ENCODE assay signal across 10 cellular contexts in the genomic region with DNA sequence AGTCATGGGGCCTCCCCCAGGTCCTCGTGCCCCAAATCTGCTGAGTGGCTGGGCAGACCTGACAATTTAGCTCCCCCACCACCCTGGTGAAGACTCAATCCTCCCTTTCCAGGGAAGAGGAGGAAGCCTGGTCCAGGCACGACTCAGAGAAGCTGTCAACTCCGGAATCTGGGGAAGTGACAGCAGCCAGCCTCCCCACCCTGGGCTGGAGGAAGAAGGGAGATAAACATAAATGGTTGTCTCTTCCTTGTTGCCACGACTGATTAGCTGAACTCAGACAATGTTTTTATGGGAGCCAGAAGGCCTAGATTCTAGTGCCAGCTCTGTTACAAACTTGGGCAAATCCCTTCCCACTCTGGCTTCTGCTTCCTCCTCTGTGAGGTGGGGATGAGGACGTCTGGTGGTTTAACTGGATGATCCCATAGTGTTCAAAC. TPM values are rescaled to one million over a fixed set of nuclear protein-coding genes. Genes with fewer than 3 reads are reported as not detected.
DNase-seq lines count a peak whose midpoint lies in the region; ATAC-seq and TF ChIP-seq lines count a peak whose summit lies in the region.
"Had no signal": no experiment of that assay in that cellular context is flagged by ENCODE, and none has a peak within 500 bp of the region (broad histone marks: within the 10 kb centered on the region; RNA-seq: fewer than 3 reads in every experiment).

No MANE protein-coding gene starts in this region.

- H3K4me1 ChIP-seq in endodermal cell (ENCODE audit: control insufficient read depth, insufficient read depth, low read length) = no peaks in the 10 kb centered on the region
- H3K4me1 ChIP-seq: SJSA1 had no signal

- no peak overlapping the region for H3K27ac ChIP-seq in endodermal cell (ENCODE audit: low read depth, low read length)
- H3K27ac ChIP-seq: SJSA1 had no signal

- H3K36me3 Mint-ChIP-seq in activated naive CD4-positive, alpha-beta T cell treated with anti-CD3 and anti-CD28 coated beads, Interleukin-2, amount 50 U/mL, for 24 hours = peaks cover 2% of the 10 kb centered on the region
- no peaks in the 10 kb centered on the region for H3K36me3 Mint-ChIP-seq in endodermal cell (ENCODE audit: low read depth)
- peaks cover 4% of the 10 kb centered on the region for H3K36me3 Mint-ChIP-seq in natural killer cell treated with Interleukin-12 subunit alpha and Interleukin-12 subunit beta and Interleukin-15 and Interleukin-18, amount 100 ng/mL, for 72 hours

- H3K27ac Mint-ChIP-seq in activated naive CD4-positive, alpha-beta T cell treated with anti-CD3 and anti-CD28 coated beads, Interleukin-2, amount 50 U/mL, for 24 hours = peak overlapping the region; percentile 86
- no peak overlapping the region for H3K27ac Mint-ChIP-seq in endodermal cell
- peak overlapping the region; percentile 85 to 97 for H3K27ac Mint-ChIP-seq in natural killer cell treated with Interleukin-12 subunit alpha and Interleukin-12 subunit beta and Interleukin-15 and Interleukin-18, amount 100 ng/mL, for 72 hours

- H3K9me3 Mint-ChIP-seq in activated naive CD4-positive, alpha-beta T cell treated with anti-CD3 and anti-CD28 coated beads, Interleukin-2, amount 50 U/mL, for 24 hours = no peaks in the 10 kb centered on the region
- no peaks in the 10 kb centered on the region for H3K9me3 Mint-ChIP-seq in endodermal cell
- no peaks in the 10 kb centered on the region for H3K9me3 Mint-ChIP-seq in natural killer cell treated with Interleukin-12 subunit alpha and Interleukin-12 subunit beta and Interleukin-15 and Interleukin-18, amount 100 ng/mL, for 72 hours

- peaks cover 71% of the 10 kb centered on the region for H3K4me1 Mint-ChIP-seq in activated naive CD4-positive, alpha-beta T cell treated with anti-CD3 and anti-CD28 coated beads, Interleukin-2, amount 50 U/mL, for 24 hours
- no peaks in the 10 kb centered on the region for H3K4me1 Mint-ChIP-seq in endodermal cell
- H3K4me1 Mint-ChIP-seq in natural killer cell treated with Interleukin-12 subunit alpha and Interleukin-12 subunit beta and Interleukin-15 and Interleukin-18, amount 100 ng/mL, for 72 hours (ENCODE audit: low read depth in 2 of 2) = peaks cover 49 to 51% of the 10 kb centered on the region in 2 donors

- no peak overlapping the region for H3K4me3 ChIP-seq in endodermal cell (ENCODE audit: low read length)
- H3K4me3 ChIP-seq: SJSA1 had no signal

- no peak for TF ChIP-seq CTCF in endodermal cell (conservative IDR thresholded peaks at IDR 0.05)

- DNase-seq in activated naive CD4-positive, alpha-beta T cell (lab: John Stamatoyannopoulos, UW) = no peak
- DNase-seq in endodermal cell = peak; percentile 27
- no peak for DNase-seq in natural killer cell treated with Interleukin-12 subunit alpha and Interleukin-12 subunit beta and Interleukin-15 and Interleukin-18, amount 100 ng/mL, for 72 hours (ENCODE audit: low spot score)
- DNase-seq in ureter (ENCODE audit: low spot score) = peak; percentile 45
- DNase-seq in stimulated activated CD4-positive, alpha-beta T cell treated with anti-CD3 and anti-CD28 coated beads, Interleukin-4, amount 100 ng/mL, for 24 hours = no peak
- DNase-seq in GOT3 (lab: John Stamatoyannopoulos, UW) = no peak
- DNase-seq in DMS114 treated with DMSO at 0.1 percent for 48 hours (lab: John Stamatoyannopoulos, UW; ENCODE audit: unreplicated experiment) = no peak
- DNase-seq: NCI-H1694 had no signal

- H3K36me3 ChIP-seq in endodermal cell (ENCODE audit: control insufficient read depth, insufficient read depth, low read length) = no peaks in the 10 kb centered on the region
- H3K36me3 ChIP-seq: SJSA1 had no signal

- peak overlapping the region; percentile 13 for H3K4me3 Mint-ChIP-seq in activated naive CD4-positive, alpha-beta T cell treated with anti-CD3 and anti-CD28 coated beads, Interleukin-2, amount 50 U/mL, for 24 hours
- no peak overlapping the region for H3K4me3 Mint-ChIP-seq in endodermal cell
- peak overlapping the region; percentile 57 for H3K4me3 Mint-ChIP-seq in natural killer cell treated with Interleukin-12 subunit alpha and Interleukin-12 subunit beta and Interleukin-15 and Interleukin-18, amount 100 ng/mL, for 72 hours

- H3K27me3 Mint-ChIP-seq in activated naive CD4-positive, alpha-beta T cell treated with anti-CD3 and anti-CD28 coated beads, Interleukin-2, amount 50 U/mL, for 24 hours = no peaks in the 10 kb centered on the region
- peaks cover 20% of the 10 kb centered on the region for H3K27me3 Mint-ChIP-seq in endodermal cell (ENCODE audit: insufficient read depth)
- no peaks in the 10 kb centered on the region for H3K27me3 Mint-ChIP-seq in natural killer cell treated with Interleukin-12 subunit alpha and Interleukin-12 subunit beta and Interleukin-15 and Interleukin-18, amount 100 ng/mL, for 72 hours

- no peak overlapping the region for H3K9ac ChIP-seq in endodermal cell (ENCODE audit: extremely low read depth, low read length, poor library complexity, severe bottlenecking)

- no peaks in the 10 kb centered on the region for H3K9me3 ChIP-seq in endodermal cell (ENCODE audit: control insufficient read depth, low read length)
- H3K9me3 ChIP-seq: SJSA1 had no signal

- WGBS in endodermal cell (ENCODE audit: insufficient coverage in 1 of 2, insufficient read length in 1 of 2), 2 experiments = 88% methylated on average over 5 of the region's 5 CpGs; no CpG with 5 or more reads in 1 of the 2 experiments

- ATAC-seq in natural killer cell treated with Interleukin-12 subunit alpha and Interleukin-12 subunit beta and Interleukin-15 and Interleukin-18, amount 100 ng/mL, for 72 hours = no peak

- peaks cover 8% of the 10 kb centered on the region for H3K27me3 ChIP-seq in endodermal cell (ENCODE audit: control insufficient read depth, insufficient read depth, low read length, poor library complexity, severe bottlenecking)
- H3K27me3 ChIP-seq: SJSA1 had no signal

RNA-seq across cellular contexts. Expression of a gene that starts 15.4 kb away (rescaled TPM):
- total RNA-seq in endodermal cell (1 to 10 TPM; 4.4 to 6.4 TPM), ureter (53.4 TPM)
- polyA plus RNA-seq in endodermal cell (2013, experiment 1 of 2) = 2.5 TPM
- 1.8 TPM for polyA plus RNA-seq in endodermal cell (2013, experiment 2 of 2)
- total RNA-seq in natural killer cell treated with Interleukin-12 subunit alpha and Interleukin-12 subunit beta and Interleukin-15 and Interleukin-18, amount 100 ng/mL, for 72 hours = 10 to 100 TPM; 59.6 to 98.5 TPM

RNA-seq across cellular contexts. Expression of a gene that starts 44.5 kb away (rescaled TPM):
- total RNA-seq in endodermal cell (10 to 100 TPM; 40.7 to 55.2 TPM), ureter (60.7 TPM)
- polyA plus RNA-seq in endodermal cell (2013, experiment 1 of 2) = 28.5 TPM
- 25.3 TPM for polyA plus RNA-seq in endodermal cell (2013, experiment 2 of 2)
- 10 to 100 TPM; 15.4 to 15.9 TPM for total RNA-seq in natural killer cell treated with Interleukin-12 subunit alpha and Interleukin-12 subunit beta and Interleukin-15 and Interleukin-18, amount 100 ng/mL, for 72 hours

RNA-seq across cellular contexts. Expression of a gene that starts 50.9 kb away (rescaled TPM):
- total RNA-seq in endodermal cell = 100 to 1,000 TPM; 204 to 235 TPM
- polyA plus RNA-seq in endodermal cell (2013, experiment 1 of 2) = 167 TPM
- 184 TPM for polyA plus RNA-seq in endodermal cell (2013, experiment 2 of 2)
- 100 to 1,000 TPM; 271 to 398 TPM for total RNA-seq in natural killer cell treated with Interleukin-12 subunit alpha and Interleukin-12 subunit beta and Interleukin-15 and Interleukin-18, amount 100 ng/mL, for 72 hours
- 123 TPM for total RNA-seq in ureter

Comparison
In these comparisons a context has a peak if more than half of its experiments do, and no peak if none do; other contexts are left out.
1. DNase-seq: peak in endodermal cell (single experiment) and ureter (single experiment); none in activated naive CD4-positive, alpha-beta T cell (0 of 4), natural killer cell treated with Interleukin-12 subunit alpha and Interleukin-12 subunit beta and Interleukin-15 and Interleukin-18, amount 100 ng/mL, for 72 hours (single experiment), stimulated activated CD4-positive, alpha-beta T cell treated with anti-CD3 and anti-CD28 coated beads, Interleukin-4, amount 100 ng/mL, for 24 hours (single experiment), GOT3 (single experiment) and DMS114 treated with DMSO at 0.1 percent for 48 hours (single experiment).